ENCODE assay signal across 18 cellular contexts in genomic region chr12:42749239-42749638, GRCh38.
A peak's percentile ranks its signal among the peaks of the same experiment; 100 is the strongest.
DNase-seq lines count a peak whose midpoint lies in the region; ATAC-seq and TF ChIP-seq lines count a peak whose summit lies in the region.
"Had no signal": no experiment of that assay in that cellular context is flagged by ENCODE, and none has a peak within 500 bp of the region (broad histone marks: within the 10 kb centered on the region; RNA-seq: fewer than 3 reads in every experiment).

No MANE protein-coding gene starts in this region.

- H2BK12ac ChIP-seq in trophoblast cell (ENCODE audit: low read length): no peak overlapping the region

- no peak overlapping the region for H3K23ac ChIP-seq in trophoblast cell (ENCODE audit: low read length)

- no peak overlapping the region for H3K18ac ChIP-seq in trophoblast cell (ENCODE audit: low read length)

- no peak overlapping the region for H2BK5ac ChIP-seq in trophoblast cell (ENCODE audit: low read depth, low read length, poor library complexity)

- H2AFZ ChIP-seq in trophoblast cell (ENCODE audit: insufficient read depth, low read length, poor library complexity): no peak overlapping the region

- no peak overlapping the region for H3K9ac ChIP-seq in trophoblast cell (ENCODE audit: low read length)
- H3K9ac ChIP-seq: BLaER1 treated with 17β-estradiol and CSF1 and Interleukin-3, amounts not matched to agents 10 nM and 100 nM had no signal

- DNase-seq in ELF-1 (ENCODE audit: low read depth, low spot score) (peak; percentile 33), islet precursor cell (peak; percentile 76), trophoblast cell (peak; percentile 55 to 85), MV-4-11 (lab: John Stamatoyannopoulos, UW) (no peak), HEK293T (ENCODE audit: extremely low spot score) (no peak)
- DNase-seq: AML-193; Caco-2; Calu3; CD4-positive, alpha-beta T cell; CD8-positive, alpha-beta T cell; DMS79 treated with DMSO at 0.1 percent for 48 hours; GDM1 had no signal

- peaks cover 5 to 10% of the 10 kb centered on the region in 2 experiments for H3K4me1 ChIP-seq in trophoblast cell (ENCODE audit: control insufficient read depth in 1 of 2, insufficient read depth in 2 of 2, low read length in 2 of 2)
- H3K4me1 ChIP-seq: A549; BLaER1 treated with 17β-estradiol and CSF1 and Interleukin-3, amounts not matched to agents 10 nM and 100 nM had no signal

- no CpG with 5 or more reads among the region's 1 CpG for WGBS in trophoblast cell (ENCODE audit: extremely low coverage, insufficient coverage, insufficient read length)

- peak overlapping the region; percentile 27 for H3K27ac ChIP-seq in trophoblast cell (ENCODE audit: low read depth, low read length)
- H3K27ac ChIP-seq: 22Rv1; A549; BLaER1 treated with 17β-estradiol and CSF1 and Interleukin-3, amounts not matched to agents 10 nM and 100 nM; C4-2B had no signal

- no peaks in the 10 kb centered on the region for H3K27me3 ChIP-seq in trophoblast cell (ENCODE audit: insufficient read depth, low read length)
- H3K27me3 ChIP-seq: BLaER1 treated with 17β-estradiol and CSF1 and Interleukin-3, amounts not matched to agents 10 nM and 100 nM had no signal

- no peak overlapping the region for H3K14ac ChIP-seq in trophoblast cell (ENCODE audit: low read length)

- H3K79me1 ChIP-seq in trophoblast cell (ENCODE audit: low read length): peaks cover 6% of the 10 kb centered on the region

- H3K4me3 ChIP-seq in trophoblast cell (ENCODE audit: low read depth, low read length): no peak overlapping the region
- H3K4me3 ChIP-seq: A549; BLaER1 treated with 17β-estradiol and CSF1 and Interleukin-3, amounts not matched to agents 10 nM and 100 nM; GM12878 had no signal

- H4K91ac ChIP-seq in trophoblast cell (ENCODE audit: low read depth, low read length): no peak overlapping the region

- no peak overlapping the region for H2AK5ac ChIP-seq in trophoblast cell (ENCODE audit: low read length)

- no peak overlapping the region for H3K4me2 ChIP-seq in trophoblast cell (ENCODE audit: low read length)
- H3K4me2 ChIP-seq: A549; BLaER1 treated with 17β-estradiol and CSF1 and Interleukin-3, amounts not matched to agents 10 nM and 100 nM had no signal

- peaks cover 5% of the 10 kb centered on the region for H3K9me3 ChIP-seq in trophoblast cell (ENCODE audit: insufficient read depth, low read depth, low read length)

- no peak overlapping the region for H2BK120ac ChIP-seq in trophoblast cell (ENCODE audit: insufficient read depth, low read length, poor library complexity)

- H4K12ac ChIP-seq in trophoblast cell (ENCODE audit: low read depth, low read length): no peak overlapping the region

- CTCF ChIA-PET in HEK293T (lab: Yijun Ruan, JAX): no interaction called here

- H3K4ac ChIP-seq in trophoblast cell (ENCODE audit: low read depth, low read length): no peak overlapping the region

- H3K79me2 ChIP-seq in trophoblast cell (ENCODE audit: control insufficient read depth, insufficient read depth, low read length, poor library complexity): no peaks in the 10 kb centered on the region

- POLR2A ChIA-PET in HEK293T (lab: Yijun Ruan, JAX): no interaction called here

- H4K8ac ChIP-seq in trophoblast cell (ENCODE audit: low read depth, low read length): no peak overlapping the region

- no peak for ATAC-seq in HG03354 (IDR thresholded peaks at IDR 0.05; ENCODE audit: poor library complexity, severe bottlenecking, unreplicated experiment)
- ATAC-seq: A549; CD8-positive, alpha-beta T cell; GM12878 had no signal

- peaks cover 1 to 2% of the 10 kb centered on the region in 2 experiments for H3K36me3 ChIP-seq in trophoblast cell (ENCODE audit: control insufficient read depth in 1 of 2, insufficient read depth in 2 of 2, low read length in 2 of 2)

TF ChIP-seq in HEK293T, 16 proteins besides CTCF, POLR2A, EP300 and RAD21:
- TF ChIP-seq FOXM1 (IDR thresholded peaks at IDR 0.05; ENCODE audit: borderline replicate concordance) (no peak), TARDBP (IDR thresholded peaks at IDR 0.05) (no peak), FOXA1 (IDR thresholded peaks at IDR 0.05) (no peak), BHLHE40 (IDR thresholded peaks at IDR 0.05; ENCODE audit: borderline replicate concordance) (no peak), SP1 (IDR thresholded peaks at IDR 0.05) (no peak), LEF1 (IDR thresholded peaks at IDR 0.05; ENCODE audit: borderline replicate concordance) (no peak), ZNF384 (IDR thresholded peaks at IDR 0.05) (no peak), ARNT (IDR thresholded peaks at IDR 0.05) (no peak), SUZ12 (IDR thresholded peaks at IDR 0.05) (no peak), L3MBTL2 (conservative IDR thresholded peaks at IDR 0.05) (no peak), ELF4 (IDR thresholded peaks at IDR 0.05) (no peak), PKNOX1 (IDR thresholded peaks at IDR 0.05) (no peak), FOXK2 (IDR thresholded peaks at IDR 0.05) (no peak), NFRKB (IDR thresholded peaks at IDR 0.05) (no peak), HDGF (IDR thresholded peaks at IDR 0.05; ENCODE audit: borderline replicate concordance) (no peak), CTBP1 (IDR thresholded peaks at IDR 0.05; ENCODE audit: borderline replicate concordance) (no peak)

Comparison
In these comparisons a context has a peak if more than half of its experiments do, and no peak if none do; other contexts are left out.
1. DNase-seq: peak in ELF-1 (single experiment), islet precursor cell (single experiment) and trophoblast cell (2 of 2); none in MV-4-11 (single experiment) and HEK293T (single experiment).